In the genomic region with DNA sequence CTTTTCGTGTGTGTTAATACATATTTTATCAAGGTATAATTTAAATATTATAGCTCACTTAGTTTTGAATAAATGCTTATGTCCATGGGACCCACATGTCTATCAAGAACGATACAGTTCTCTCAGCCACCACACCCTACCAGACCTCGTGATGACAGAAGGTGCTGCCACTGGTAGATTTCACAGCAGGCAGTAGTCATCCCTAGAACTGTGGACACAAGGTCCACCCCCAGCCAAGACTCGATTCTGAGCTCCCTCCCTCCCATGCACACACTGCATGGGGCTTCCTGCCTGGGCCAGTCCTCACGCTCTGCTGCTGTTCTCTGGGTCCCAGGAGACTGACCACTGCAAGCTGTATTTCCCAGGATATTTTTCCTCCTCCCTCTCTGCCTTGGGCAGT, we compare ENCODE assay signal across 9 cellular contexts. TPM values are rescaled to one million over a fixed set of nuclear protein-coding genes. Genes with fewer than 3 reads are reported as not detected.
DNase-seq lines count a peak whose midpoint lies in the region; ATAC-seq and TF ChIP-seq lines count a peak whose summit lies in the region.
"Had no signal": no experiment of that assay in that cellular context is flagged by ENCODE, and none has a peak within 500 bp of the region (broad histone marks: within the 10 kb centered on the region; RNA-seq: fewer than 3 reads in every experiment).

No MANE protein-coding gene starts in this region.

- no peak overlapping the region for H2AFZ ChIP-seq in osteoblast (ENCODE audit: low read length)

- H3K4me3 ChIP-seq in osteoblast (ENCODE audit: insufficient read depth, low read length) (no peak overlapping the region), breast epithelium (no peak overlapping the region)

- intact Hi-C loops in activated CD8-positive, alpha-beta T cell treated with anti-CD3 and anti-CD28 coated beads for 36 hours (cut with micrococcal nuclease) = no loop called here
- intact Hi-C loops in breast epithelium (cut with DNase I; ENCODE audit: low total_unique reads) = no loop called here

- no peak for TF ChIP-seq CTCF in activated CD8-positive, alpha-beta T cell treated with anti-CD3 and anti-CD28 coated beads for 36 hours (IDR thresholded peaks at IDR 0.05)
- no peak for TF ChIP-seq CTCF in osteoblast (IDR thresholded peaks at IDR 0.05; ENCODE audit: extremely low read depth, low read depth, low read length)
- no peak for TF ChIP-seq CTCF in breast epithelium (IDR thresholded peaks at IDR 0.05)

- H3K4me3 Mint-ChIP-seq in activated CD8-positive, alpha-beta T cell treated with anti-CD3 and anti-CD28 coated beads for 36 hours = no peak overlapping the region
- H3K4me3 Mint-ChIP-seq: nephron had no signal

- DNase-seq in activated CD8-positive, alpha-beta T cell treated with anti-CD3 and anti-CD28 coated beads for 36 hours = peak; percentile 44
- DNase-seq in osteoblast (ENCODE audit: insufficient read length, low spot score, missing footprints) (peak; percentile 87), GOT3 (lab: John Stamatoyannopoulos, UW) (no peak), breast epithelium (ENCODE audit: low spot score in 2 of 2) (no peak), ecto neural progenitor cell (ENCODE audit: low spot score) (no peak)
- no peak for DNase-seq in stimulated activated CD4-positive, alpha-beta T cell treated with anti-CD3 and anti-CD28 coated beads, Interleukin-1b, Interleukin-23, amount 100 ng/mL, for 48 hours

- no peaks in the 10 kb centered on the region for H3K36me3 ChIP-seq in osteoblast (ENCODE audit: insufficient read depth, low read length)
- no peaks in the 10 kb centered on the region for H3K36me3 ChIP-seq in breast epithelium

- H4K20me1 ChIP-seq in osteoblast (ENCODE audit: insufficient read depth, low read length) = no peaks in the 10 kb centered on the region

- H3K36me3 Mint-ChIP-seq in activated CD8-positive, alpha-beta T cell treated with anti-CD3 and anti-CD28 coated beads for 36 hours (ENCODE audit: low read depth) = no peaks in the 10 kb centered on the region

- TF ChIP-seq POLR2A in breast epithelium (IDR thresholded peaks at IDR 0.05) = no peak

- peak overlapping the region; percentile 30 for H3K4me2 ChIP-seq in osteoblast (ENCODE audit: insufficient read depth, low read length)

- H3K4me1 ChIP-seq in osteoblast (ENCODE audit: insufficient read depth, low read length) (peaks cover 43% of the 10 kb centered on the region), breast epithelium (peaks cover 0 to 4% of the 10 kb centered on the region in 2 donors)

- H3K9me3 ChIP-seq in osteoblast (ENCODE audit: low read depth, low read length) (no peaks in the 10 kb centered on the region), breast epithelium (no peaks in the 10 kb centered on the region)

- H3K9me3 Mint-ChIP-seq in activated CD8-positive, alpha-beta T cell treated with anti-CD3 and anti-CD28 coated beads for 36 hours = no peaks in the 10 kb centered on the region
- H3K9me3 Mint-ChIP-seq: nephron had no signal

- H3K27ac ChIP-seq in osteoblast (ENCODE audit: low read depth, low read length) (peak overlapping the region; percentile 89), breast epithelium (no peak overlapping the region)

- ATAC-seq in GM18873 (IDR thresholded peaks at IDR 0.05; ENCODE audit: low FRiP score, unreplicated experiment) = peak; percentile 67
- peak; percentile 72 for ATAC-seq in HG02852 (IDR thresholded peaks at IDR 0.05; ENCODE audit: unreplicated experiment)
- ATAC-seq in activated CD8-positive, alpha-beta T cell treated with anti-CD3 and anti-CD28 coated beads for 36 hours = peak; percentile 41

- H3K4me1 Mint-ChIP-seq in activated CD8-positive, alpha-beta T cell treated with anti-CD3 and anti-CD28 coated beads for 36 hours (ENCODE audit: low read depth) = peaks cover 61% of the 10 kb centered on the region

- H3K27me3 ChIP-seq in osteoblast (ENCODE audit: insufficient read depth, low read length) = no peaks in the 10 kb centered on the region
- no peaks in the 10 kb centered on the region for H3K27me3 ChIP-seq in breast epithelium

- POLR2A ChIA-PET in activated CD8-positive, alpha-beta T cell treated with anti-CD3 and anti-CD28 coated beads for 36 hours (lab: Charles Lee) = interaction anchor here (0.9 to 4.3 kb wide), 3 partner anchors 11 to 27 kb away, joined by 4 to 25 read pairs (median 4); partner anchors contain the start of gene CREB1

- H3K27me3 Mint-ChIP-seq in activated CD8-positive, alpha-beta T cell treated with anti-CD3 and anti-CD28 coated beads for 36 hours = no peaks in the 10 kb centered on the region

- no peak overlapping the region for H3K27ac Mint-ChIP-seq in activated CD8-positive, alpha-beta T cell treated with anti-CD3 and anti-CD28 coated beads for 36 hours

- no peaks in the 10 kb centered on the region for H3K79me2 ChIP-seq in osteoblast (ENCODE audit: insufficient read depth, low read length)

- CTCF ChIA-PET in activated CD8-positive, alpha-beta T cell treated with anti-CD3 and anti-CD28 coated beads for 36 hours (lab: Charles Lee) = interaction anchor here (0.6 to 3.3 kb wide), 3 partner anchors 10 to 30 kb away, joined by 3 to 12 read pairs (median 4); partner anchors contain the start of gene CREB1

RNA-seq across cellular contexts. Expression of gene CREB1, which starts 26.5 kb away (rescaled TPM):
- total RNA-seq in activated CD8-positive, alpha-beta T cell treated with anti-CD3 and anti-CD28 coated beads for 36 hours = 10 to 100 TPM; 92.8 to 95.8 TPM
- 32.1 and 38.4 TPM in 2 replicates for total RNA-seq in osteoblast
- 10 to 100 TPM; 45.6 to 81.5 (median 54.1) TPM for total RNA-seq in breast epithelium

Comparison
In these comparisons a context has a peak if more than half of its experiments do, and no peak if none do; other contexts are left out.
1. DNase-seq: peak in activated CD8-positive, alpha-beta T cell treated with anti-CD3 and anti-CD28 coated beads for 36 hours (single experiment) and osteoblast (single experiment); none in stimulated activated CD4-positive, alpha-beta T cell treated with anti-CD3 and anti-CD28 coated beads, Interleukin-1b, Interleukin-23, amount 100 ng/mL, for 48 hours (single experiment), GOT3 (single experiment), breast epithelium (0 of 2) and ecto neural progenitor cell (single experiment).
2. Peak in every context shown above with its lines, with median percentiles within 50 percentile points of each other: ATAC-seq.